In genomic region chr11:22581354-22581753, GRCh38 we compare ENCODE assay signal across 24 cellular contexts.
"Had no signal": no experiment of that assay in that cellular context is flagged by ENCODE, and none has a peak within 500 bp of the region (broad histone marks: within the 10 kb centered on the region; RNA-seq: fewer than 3 reads in every experiment).

No MANE protein-coding gene starts in this region.

- ATAC-seq: foreskin keratinocyte; heart right ventricle; left cardiac atrium; left lung; mucosa of descending colon; natural killer cell treated with Interleukin-12 subunit alpha and Interleukin-12 subunit beta and Interleukin-15 and Interleukin-18, amount 100 ng/mL, for 72 hours; pancreas; sciatic nerve; stimulated activated effector memory CD8-positive, alpha-beta T cell treated with anti-CD3 and anti-CD28 coated beads, Interleukin-12 subunit alpha, Interleukin-12 subunit beta, amount 100 ng/mL, for 72 hours had no signal

- DNase-seq: effector memory CD4-positive, alpha-beta T cell; foreskin keratinocyte; glutamatergic neuron; heart right ventricle; hippocampal formation; left cardiac atrium; left lung; mesenchymal stem cell; mucosa of descending colon; naive B cell; pancreas; stimulated activated CD4-positive, alpha-beta T cell treated with anti-CD3 and anti-CD28 coated beads, Interleukin-2, amount 100 ng/mL, for 24 hours; stimulated activated CD4-positive, alpha-beta T cell treated with anti-CD3 and anti-CD28 coated beads, Interleukin-4, amount 100 ng/mL, for 24 hours; stimulated activated naive CD4-positive, alpha-beta T cell treated with Interleukin-2 at 50 U/mL for 16 hours; stomach; thyroid gland had no signal

- H3K4me2 ChIP-seq: smooth muscle cell had no signal

- H3K36me3 ChIP-seq: esophagus muscularis mucosa, heart right ventricle, left lung, neutrophil, pancreas, right atrium auricular region, stomach, thyroid gland, vagina had no signal

- H3K27me3 ChIP-seq: foreskin keratinocyte, heart right ventricle, left lung, neutrophil, pancreas, right atrium auricular region, stomach, thyroid gland, vagina had no signal

- H3K4me1 ChIP-seq: esophagus muscularis mucosa, foreskin keratinocyte, heart right ventricle, left lung, right atrium auricular region, stomach, thyroid gland, vagina had no signal

- H3K4me3 ChIP-seq: esophagus muscularis mucosa, heart right ventricle, left lung, mucosa of descending colon, pancreas, right atrium auricular region, smooth muscle cell, stomach, thyroid gland, vagina had no signal

- H3K27ac ChIP-seq: esophagus muscularis mucosa, foreskin keratinocyte, heart right ventricle, left lung, neutrophil, pancreas, right atrium auricular region, stomach, thyroid gland, vagina had no signal

- H3K9me3 ChIP-seq: esophagus muscularis mucosa, heart right ventricle, left lung, mucosa of descending colon, neutrophil, pancreas, right atrium auricular region, stomach, thyroid gland, vagina had no signal
